ENCODE assay signal across 1 cellular context in the genomic region with DNA sequence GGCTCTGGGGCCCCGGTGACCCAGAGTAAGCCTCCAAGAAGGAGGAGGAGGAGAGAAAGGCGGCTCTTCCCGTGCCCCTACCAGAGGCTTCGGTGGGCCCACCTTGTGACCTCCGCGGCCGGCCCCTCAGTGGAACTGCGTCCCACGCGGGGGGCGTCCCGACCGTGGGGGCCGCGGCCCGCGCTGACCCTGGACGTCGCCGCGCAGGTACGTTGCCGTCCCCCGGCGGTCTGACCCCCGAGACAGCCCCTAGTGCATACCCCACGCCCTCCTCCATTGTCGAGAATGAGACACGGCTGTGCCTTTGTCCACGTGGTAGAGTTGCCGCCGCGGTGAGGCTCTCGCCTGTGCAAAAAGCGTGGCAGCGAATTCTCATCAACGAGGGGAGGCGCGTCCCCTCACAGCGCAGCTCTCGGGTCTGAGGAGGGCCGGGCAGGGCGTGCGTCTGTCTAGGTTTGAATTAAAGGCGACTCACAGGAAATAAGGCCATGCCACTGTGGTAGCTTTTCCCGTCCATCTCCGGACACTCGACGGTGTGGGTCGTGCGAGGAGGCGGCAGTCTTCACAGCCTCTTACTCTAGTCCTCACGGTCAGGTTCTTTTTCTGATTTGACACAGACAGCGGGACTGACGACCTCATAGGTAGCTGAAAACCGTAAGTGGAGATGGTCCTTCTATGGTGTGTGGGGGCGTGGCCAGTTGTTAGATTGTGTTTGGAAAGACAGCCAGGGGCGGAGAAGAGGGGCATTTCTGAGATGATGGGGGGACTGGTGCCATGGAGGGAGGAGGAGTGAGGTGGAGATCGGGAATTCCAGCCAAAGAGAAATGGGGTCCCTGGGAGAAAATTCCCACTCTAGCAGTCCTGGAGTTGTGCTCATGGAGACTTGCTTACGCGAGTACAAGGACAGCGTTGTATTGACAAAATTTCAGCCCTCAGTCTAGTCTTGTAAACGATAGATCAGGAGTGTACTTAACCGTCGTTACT.
A peak's percentile ranks its signal among the peaks of the same experiment; 100 is the strongest.
TF ChIP-seq lines count a peak whose summit lies in the region.

No MANE protein-coding gene starts in this region.

TF ChIP-seq in K562, 482 proteins besides CTCF, POLR2A, EP300 and RAD21 (continued from another document and continues in another):
- TF ChIP-seq ZNF436 (CRISPR knock-in tag; IDR thresholded peaks at IDR 0.05) (no peak), RBM14 (IDR thresholded peaks at IDR 0.05; ENCODE audit: borderline replicate concordance, insufficient read depth, low read depth, low read length) (no peak), ZNF12 (CRISPR knock-in tag; IDR thresholded peaks at IDR 0.05) (0 out of 2 replicates have a peak, but pooled peaks have one; percentile 14), ZNF197 (CRISPR knock-in tag; IDR thresholded peaks at IDR 0.05; ENCODE audit: low read depth) (no peak), POLR3A (IDR thresholded peaks at IDR 0.05; ENCODE audit: borderline replicate concordance, extremely low read depth, insufficient read depth, insufficient read length) (no peak), ZNF282 (CRISPR knock-in tag; IDR thresholded peaks at IDR 0.05) (no peak), PHF8 (IDR thresholded peaks at IDR 0.05; ENCODE audit: borderline replicate concordance, low read length) (peak; percentile 57; the same call in 1 of the 2 replicates), HMGN3 (IDR thresholded peaks at IDR 0.05; ENCODE audit: borderline replicate concordance, extremely low read depth, insufficient read length, low read depth, low read length) (no peak), NCOA4 (IDR thresholded peaks at IDR 0.05; ENCODE audit: partially characterized antibody) (no peak), SMARCA5 (IDR thresholded peaks at IDR 0.05) (no peak), BCOR (IDR thresholded peaks at IDR 0.05) (no peak), ZNF184 (CRISPR knock-in tag; IDR thresholded peaks at IDR 0.05) (no peak), BACH1 (tag; IDR thresholded peaks at IDR 0.05) (no peak), GABPA (tag; conservative IDR thresholded peaks at IDR 0.05; ENCODE audit: low read depth) (peak; percentile 82), FOS (IDR thresholded peaks at IDR 0.05; ENCODE audit: extremely low read depth, insufficient read length) (no peak), DDX20 (tag; IDR thresholded peaks at IDR 0.05; ENCODE audit: low read depth) (no peak), BMI1 (IDR thresholded peaks at IDR 0.05; ENCODE audit: low read length) (no peak), CHD1 (IDR thresholded peaks at IDR 0.05; ENCODE audit: low read length) (peak; percentile 50), HDAC1 (IDR thresholded peaks at IDR 0.05) (peak in 1 of 2 experiments; percentile 58; a peak in 1 of 4 replicates), GATAD2A (IDR thresholded peaks at IDR 0.05) (no peak), KAT2B (IDR thresholded peaks at IDR 0.05; ENCODE audit: low read depth, low read length) (no peak), SP2 (IDR thresholded peaks at IDR 0.05; ENCODE audit: extremely low read depth, low read depth, low read length, poor library complexity, severe bottlenecking) (no peak), ZNF316 (IDR thresholded peaks at IDR 0.05) (no peak), MEIS2 (IDR thresholded peaks at IDR 0.05; ENCODE audit: partially characterized antibody) (no peak), BRD9 (IDR thresholded peaks at IDR 0.05; ENCODE audit: low read depth, partially characterized antibody) (no peak), EP400 (IDR thresholded peaks at IDR 0.05) (no peak), STAT5B (CRISPR knock-in tag; IDR thresholded peaks at IDR 0.05) (no peak), FOXK1 (CRISPR knock-in tag; IDR thresholded peaks at IDR 0.05; ENCODE audit: borderline replicate concordance) (no peak; the same call in 1 of the 2 replicates), MYC (IDR thresholded peaks at IDR 0.05; ENCODE audit: low read depth, low read length) (peak; percentile 5), MYC (CRISPR knock-in tag; IDR thresholded peaks at IDR 0.05; ENCODE audit: borderline replicate concordance, low read depth) (no peak)
- TF ChIP-seq, protein P1, sequence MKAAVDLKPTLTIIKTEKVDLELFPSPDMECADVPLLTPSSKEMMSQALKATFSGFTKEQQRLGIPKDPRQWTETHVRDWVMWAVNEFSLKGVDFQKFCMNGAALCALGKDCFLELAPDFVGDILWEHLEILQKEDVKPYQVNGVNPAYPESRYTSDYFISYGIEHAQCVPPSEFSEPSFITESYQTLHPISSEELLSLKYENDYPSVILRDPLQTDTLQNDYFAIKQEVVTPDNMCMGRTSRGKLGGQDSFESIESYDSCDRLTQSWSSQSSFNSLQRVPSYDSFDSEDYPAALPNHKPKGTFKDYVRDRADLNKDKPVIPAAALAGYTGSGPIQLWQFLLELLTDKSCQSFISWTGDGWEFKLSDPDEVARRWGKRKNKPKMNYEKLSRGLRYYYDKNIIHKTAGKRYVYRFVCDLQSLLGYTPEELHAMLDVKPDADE (conservative IDR thresholded peaks at IDR 0.05; ENCODE audit: control insufficient read depth, low read depth, low read length), result 0 out of 2 replicates have a peak, but pooled peaks have one; percentile 31
- TF ChIP-seq, protein P2, sequence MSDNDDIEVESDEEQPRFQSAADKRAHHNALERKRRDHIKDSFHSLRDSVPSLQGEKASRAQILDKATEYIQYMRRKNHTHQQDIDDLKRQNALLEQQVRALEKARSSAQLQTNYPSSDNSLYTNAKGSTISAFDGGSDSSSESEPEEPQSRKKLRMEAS (CRISPR knock-in tag; IDR thresholded peaks at IDR 0.05), result peak; percentile 83
- TF ChIP-seq, protein P3, sequence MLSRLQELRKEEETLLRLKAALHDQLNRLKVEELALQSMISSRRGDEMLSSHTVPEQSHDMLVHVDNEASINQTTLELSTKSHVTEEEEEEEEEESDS (CRISPR knock-in tag; IDR thresholded peaks at IDR 0.05), result no peak
- TF ChIP-seq, protein P4, sequence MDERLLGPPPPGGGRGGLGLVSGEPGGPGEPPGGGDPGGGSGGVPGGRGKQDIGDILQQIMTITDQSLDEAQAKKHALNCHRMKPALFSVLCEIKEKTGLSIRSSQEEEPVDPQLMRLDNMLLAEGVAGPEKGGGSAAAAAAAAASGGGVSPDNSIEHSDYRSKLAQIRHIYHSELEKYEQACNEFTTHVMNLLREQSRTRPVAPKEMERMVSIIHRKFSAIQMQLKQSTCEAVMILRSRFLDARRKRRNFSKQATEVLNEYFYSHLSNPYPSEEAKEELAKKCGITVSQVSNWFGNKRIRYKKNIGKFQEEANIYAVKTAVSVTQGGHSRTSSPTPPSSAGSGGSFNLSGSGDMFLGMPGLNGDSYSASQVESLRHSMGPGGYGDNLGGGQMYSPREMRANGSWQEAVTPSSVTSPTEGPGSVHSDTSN (CRISPR knock-in tag; IDR thresholded peaks at IDR 0.05; ENCODE audit: low read depth), result no peak
- TF ChIP-seq, protein P4 (tag; conservative IDR thresholded peaks at IDR 0.05; ENCODE audit: low read depth), result no peak
- TF ChIP-seq, protein P5, sequence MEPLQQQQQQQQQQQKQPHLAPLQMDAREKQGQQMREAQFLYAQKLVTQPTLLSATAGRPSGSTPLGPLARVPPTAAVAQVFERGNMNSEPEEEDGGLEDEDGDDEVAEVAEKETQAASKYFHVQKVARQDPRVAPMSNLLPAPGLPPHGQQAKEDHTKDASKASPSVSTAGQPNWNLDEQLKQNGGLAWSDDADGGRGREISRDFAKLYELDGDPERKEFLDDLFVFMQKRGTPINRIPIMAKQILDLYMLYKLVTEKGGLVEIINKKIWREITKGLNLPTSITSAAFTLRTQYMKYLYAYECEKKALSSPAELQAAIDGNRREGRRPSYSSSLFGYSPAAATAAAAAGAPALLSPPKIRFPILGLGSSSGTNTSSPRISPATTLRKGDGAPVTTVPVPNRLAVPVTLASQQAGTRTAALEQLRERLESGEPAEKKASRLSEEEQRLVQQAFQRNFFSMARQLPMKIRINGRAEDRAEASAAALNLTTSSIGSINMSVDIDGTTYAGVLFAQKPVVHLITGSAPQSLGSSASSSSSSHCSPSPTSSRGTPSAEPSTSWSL (CRISPR knock-in tag; IDR thresholded peaks at IDR 0.05; ENCODE audit: borderline replicate concordance), result no peak
- TF ChIP-seq, protein P6, sequence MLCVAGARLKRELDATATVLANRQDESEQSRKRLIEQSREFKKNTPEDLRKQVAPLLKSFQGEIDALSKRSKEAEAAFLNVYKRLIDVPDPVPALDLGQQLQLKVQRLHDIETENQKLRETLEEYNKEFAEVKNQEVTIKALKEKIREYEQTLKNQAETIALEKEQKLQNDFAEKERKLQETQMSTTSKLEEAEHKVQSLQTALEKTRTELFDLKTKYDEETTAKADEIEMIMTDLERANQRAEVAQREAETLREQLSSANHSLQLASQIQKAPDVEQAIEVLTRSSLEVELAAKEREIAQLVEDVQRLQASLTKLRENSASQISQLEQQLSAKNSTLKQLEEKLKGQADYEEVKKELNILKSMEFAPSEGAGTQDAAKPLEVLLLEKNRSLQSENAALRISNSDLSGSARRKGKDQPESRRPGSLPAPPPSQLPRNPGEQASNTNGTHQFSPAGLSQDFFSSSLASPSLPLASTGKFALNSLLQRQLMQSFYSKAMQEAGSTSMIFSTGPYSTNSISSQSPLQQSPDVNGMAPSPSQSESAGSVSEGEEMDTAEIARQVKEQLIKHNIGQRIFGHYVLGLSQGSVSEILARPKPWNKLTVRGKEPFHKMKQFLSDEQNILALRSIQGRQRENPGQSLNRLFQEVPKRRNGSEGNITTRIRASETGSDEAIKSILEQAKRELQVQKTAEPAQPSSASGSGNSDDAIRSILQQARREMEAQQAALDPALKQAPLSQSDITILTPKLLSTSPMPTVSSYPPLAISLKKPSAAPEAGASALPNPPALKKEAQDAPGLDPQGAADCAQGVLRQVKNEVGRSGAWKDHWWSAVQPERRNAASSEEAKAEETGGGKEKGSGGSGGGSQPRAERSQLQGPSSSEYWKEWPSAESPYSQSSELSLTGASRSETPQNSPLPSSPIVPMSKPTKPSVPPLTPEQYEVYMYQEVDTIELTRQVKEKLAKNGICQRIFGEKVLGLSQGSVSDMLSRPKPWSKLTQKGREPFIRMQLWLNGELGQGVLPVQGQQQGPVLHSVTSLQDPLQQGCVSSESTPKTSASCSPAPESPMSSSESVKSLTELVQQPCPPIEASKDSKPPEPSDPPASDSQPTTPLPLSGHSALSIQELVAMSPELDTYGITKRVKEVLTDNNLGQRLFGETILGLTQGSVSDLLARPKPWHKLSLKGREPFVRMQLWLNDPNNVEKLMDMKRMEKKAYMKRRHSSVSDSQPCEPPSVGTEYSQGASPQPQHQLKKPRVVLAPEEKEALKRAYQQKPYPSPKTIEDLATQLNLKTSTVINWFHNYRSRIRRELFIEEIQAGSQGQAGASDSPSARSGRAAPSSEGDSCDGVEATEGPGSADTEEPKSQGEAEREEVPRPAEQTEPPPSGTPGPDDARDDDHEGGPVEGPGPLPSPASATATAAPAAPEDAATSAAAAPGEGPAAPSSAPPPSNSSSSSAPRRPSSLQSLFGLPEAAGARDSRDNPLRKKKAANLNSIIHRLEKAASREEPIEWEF (CRISPR knock-in tag; IDR thresholded peaks at IDR 0.05), result no peak
- TF ChIP-seq, protein P7, sequence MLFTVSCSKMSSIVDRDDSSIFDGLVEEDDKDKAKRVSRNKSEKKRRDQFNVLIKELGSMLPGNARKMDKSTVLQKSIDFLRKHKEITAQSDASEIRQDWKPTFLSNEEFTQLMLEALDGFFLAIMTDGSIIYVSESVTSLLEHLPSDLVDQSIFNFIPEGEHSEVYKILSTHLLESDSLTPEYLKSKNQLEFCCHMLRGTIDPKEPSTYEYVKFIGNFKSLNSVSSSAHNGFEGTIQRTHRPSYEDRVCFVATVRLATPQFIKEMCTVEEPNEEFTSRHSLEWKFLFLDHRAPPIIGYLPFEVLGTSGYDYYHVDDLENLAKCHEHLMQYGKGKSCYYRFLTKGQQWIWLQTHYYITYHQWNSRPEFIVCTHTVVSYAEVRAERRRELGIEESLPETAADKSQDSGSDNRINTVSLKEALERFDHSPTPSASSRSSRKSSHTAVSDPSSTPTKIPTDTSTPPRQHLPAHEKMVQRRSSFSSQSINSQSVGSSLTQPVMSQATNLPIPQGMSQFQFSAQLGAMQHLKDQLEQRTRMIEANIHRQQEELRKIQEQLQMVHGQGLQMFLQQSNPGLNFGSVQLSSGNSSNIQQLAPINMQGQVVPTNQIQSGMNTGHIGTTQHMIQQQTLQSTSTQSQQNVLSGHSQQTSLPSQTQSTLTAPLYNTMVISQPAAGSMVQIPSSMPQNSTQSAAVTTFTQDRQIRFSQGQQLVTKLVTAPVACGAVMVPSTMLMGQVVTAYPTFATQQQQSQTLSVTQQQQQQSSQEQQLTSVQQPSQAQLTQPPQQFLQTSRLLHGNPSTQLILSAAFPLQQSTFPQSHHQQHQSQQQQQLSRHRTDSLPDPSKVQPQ (CRISPR knock-in tag; IDR thresholded peaks at IDR 0.05; ENCODE audit: borderline replicate concordance), result no peak
- TF ChIP-seq, protein P8, sequence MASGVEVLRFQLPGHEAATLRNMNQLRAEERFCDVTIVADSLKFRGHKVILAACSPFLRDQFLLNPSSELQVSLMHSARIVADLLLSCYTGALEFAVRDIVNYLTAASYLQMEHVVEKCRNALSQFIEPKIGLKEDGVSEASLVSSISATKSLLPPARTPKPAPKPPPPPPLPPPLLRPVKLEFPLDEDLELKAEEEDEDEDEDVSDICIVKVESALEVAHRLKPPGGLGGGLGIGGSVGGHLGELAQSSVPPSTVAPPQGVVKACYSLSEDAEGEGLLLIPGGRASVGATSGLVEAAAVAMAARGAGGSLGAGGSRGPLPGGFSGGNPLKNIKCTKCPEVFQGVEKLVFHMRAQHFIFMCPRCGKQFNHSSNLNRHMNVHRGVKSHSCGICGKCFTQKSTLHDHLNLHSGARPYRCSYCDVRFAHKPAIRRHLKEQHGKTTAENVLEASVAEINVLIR (CRISPR knock-in tag; IDR thresholded peaks at IDR 0.05), result no peak
- TF ChIP-seq, protein P9, sequence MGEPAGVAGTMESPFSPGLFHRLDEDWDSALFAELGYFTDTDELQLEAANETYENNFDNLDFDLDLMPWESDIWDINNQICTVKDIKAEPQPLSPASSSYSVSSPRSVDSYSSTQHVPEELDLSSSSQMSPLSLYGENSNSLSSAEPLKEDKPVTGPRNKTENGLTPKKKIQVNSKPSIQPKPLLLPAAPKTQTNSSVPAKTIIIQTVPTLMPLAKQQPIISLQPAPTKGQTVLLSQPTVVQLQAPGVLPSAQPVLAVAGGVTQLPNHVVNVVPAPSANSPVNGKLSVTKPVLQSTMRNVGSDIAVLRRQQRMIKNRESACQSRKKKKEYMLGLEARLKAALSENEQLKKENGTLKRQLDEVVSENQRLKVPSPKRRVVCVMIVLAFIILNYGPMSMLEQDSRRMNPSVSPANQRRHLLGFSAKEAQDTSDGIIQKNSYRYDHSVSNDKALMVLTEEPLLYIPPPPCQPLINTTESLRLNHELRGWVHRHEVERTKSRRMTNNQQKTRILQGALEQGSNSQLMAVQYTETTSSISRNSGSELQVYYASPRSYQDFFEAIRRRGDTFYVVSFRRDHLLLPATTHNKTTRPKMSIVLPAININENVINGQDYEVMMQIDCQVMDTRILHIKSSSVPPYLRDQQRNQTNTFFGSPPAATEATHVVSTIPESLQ (CRISPR knock-in tag; IDR thresholded peaks at IDR 0.05), result no peak
